ENCODE assay signal across 8 cellular contexts in genomic region chr4:186725422-186726149, GRCh38. TPM values are rescaled to one million over a fixed set of nuclear protein-coding genes. Genes with fewer than 3 reads are reported as not detected.
DNase-seq lines count a peak whose midpoint lies in the region; ATAC-seq and TF ChIP-seq lines count a peak whose summit lies in the region.

No MANE protein-coding gene starts in this region.

- peaks cover 5 to 21% (median 16%) of the 10 kb centered on the region in 5 donors for H3K9me3 Mint-ChIP-seq in CD8-positive, alpha-beta memory T cell
- no peaks in the 10 kb centered on the region for H3K9me3 Mint-ChIP-seq in stimulated activated memory B cell treated with anti-CD40 and anti-IgM and Interleukin-4, amounts not matched to agents 10 μg/mL and 1 μg/mL and 100 μg/mL, for 72 hours

- peaks cover 38 to 63% of the 10 kb centered on the region in 2 donors for H3K27me3 Mint-ChIP-seq in CD8-positive, alpha-beta memory T cell
- H3K27me3 Mint-ChIP-seq in stimulated activated memory B cell treated with anti-CD40 and anti-IgM and Interleukin-4, amounts not matched to agents 10 μg/mL and 1 μg/mL and 100 μg/mL, for 72 hours: peaks cover 35% of the 10 kb centered on the region

- H3K9me3 ChIP-seq in CD8-positive, alpha-beta memory T cell (ENCODE audit: low read length): no peaks in the 10 kb centered on the region

- H3K36me3 Mint-ChIP-seq in CD8-positive, alpha-beta memory T cell: peaks cover 0 to 3% (median 0%) of the 10 kb centered on the region in 3 donors
- H3K36me3 Mint-ChIP-seq in stimulated activated memory B cell treated with anti-CD40 and anti-IgM and Interleukin-4, amounts not matched to agents 10 μg/mL and 1 μg/mL and 100 μg/mL, for 72 hours: no peaks in the 10 kb centered on the region

- CTCF ChIA-PET in CD8-positive, alpha-beta memory T cell (lab: Charles Lee): no interaction called here

- ATAC-seq in HG03442 (IDR thresholded peaks at IDR 0.05; ENCODE audit: unreplicated experiment): no peak
- ATAC-seq in stimulated activated memory B cell treated with anti-CD40 and anti-IgM and Interleukin-4, amounts not matched to agents 10 μg/mL and 1 μg/mL and 100 μg/mL, for 72 hours: no peak

- peaks cover 5 to 25% (median 9%) of the 10 kb centered on the region in 3 donors for H3K4me1 Mint-ChIP-seq in CD8-positive, alpha-beta memory T cell
- H3K4me1 Mint-ChIP-seq in stimulated activated memory B cell treated with anti-CD40 and anti-IgM and Interleukin-4, amounts not matched to agents 10 μg/mL and 1 μg/mL and 100 μg/mL, for 72 hours: no peaks in the 10 kb centered on the region

- peaks cover 12% of the 10 kb centered on the region for H3K27me3 ChIP-seq in CD8-positive, alpha-beta memory T cell (ENCODE audit: insufficient read depth, low read length, poor library complexity, severe bottlenecking)

- H3K4me3 Mint-ChIP-seq in CD8-positive, alpha-beta memory T cell: peak overlapping the region in 1 of 7 donors; percentile 8
- H3K4me3 Mint-ChIP-seq in stimulated activated memory B cell treated with anti-CD40 and anti-IgM and Interleukin-4, amounts not matched to agents 10 μg/mL and 1 μg/mL and 100 μg/mL, for 72 hours: no peak overlapping the region

- H3K4me3 ChIP-seq in fibroblast of mammary gland (ENCODE audit: control insufficient read depth, low read depth, low read length): peak overlapping the region; percentile 90
- no peak overlapping the region for H3K4me3 ChIP-seq in CD8-positive, alpha-beta memory T cell (ENCODE audit: low read length)

- peak overlapping the region; percentile 86 for H3K27ac ChIP-seq in C4-2B
- no peak overlapping the region for H3K27ac ChIP-seq in CD8-positive, alpha-beta memory T cell (ENCODE audit: low read depth, low read length)

- DNase-seq in HUDEP-2 (lab: John Stamatoyannopoulos, UW; ENCODE audit: unreplicated experiment in 76 of 76) (peak in 40 of 76 experiments; percentile 2 to 62 (median 28)), SW480 (ENCODE audit: low spot score) (peak; percentile 81), fibroblast of mammary gland (ENCODE audit: low read depth) (peak; percentile 84), myocyte (ENCODE audit: low read depth) (peak; percentile 86)
- DNase-seq in CD8-positive, alpha-beta memory T cell: no peak

- H3K27ac Mint-ChIP-seq in CD8-positive, alpha-beta memory T cell: peak overlapping the region in 1 of 8 donors; percentile 29
- H3K27ac Mint-ChIP-seq in stimulated activated memory B cell treated with anti-CD40 and anti-IgM and Interleukin-4, amounts not matched to agents 10 μg/mL and 1 μg/mL and 100 μg/mL, for 72 hours: no peak overlapping the region

- POLR2A ChIA-PET in CD8-positive, alpha-beta memory T cell (lab: Charles Lee): no interaction called here

- no peaks in the 10 kb centered on the region for H3K4me1 ChIP-seq in CD8-positive, alpha-beta memory T cell (ENCODE audit: insufficient read depth, low read length)

- TF ChIP-seq CTCF in C4-2B (conservative IDR thresholded peaks at IDR 0.05) (peak; percentile 86), fibroblast of mammary gland (conservative IDR thresholded peaks at IDR 0.05; ENCODE audit: control insufficient read depth, insufficient read depth, low read depth, low read length) (peak; percentile 45)

- no peaks in the 10 kb centered on the region for H3K36me3 ChIP-seq in CD8-positive, alpha-beta memory T cell (ENCODE audit: insufficient read depth, low read length)

RNA-seq across cellular contexts. Expression of gene FAT1, which starts 1.9 kb away (rescaled TPM):
- 268 and 353 TPM in 2 replicates for total RNA-seq in myocyte
- polyA plus RNA-seq in myocyte (2012): 147 TPM
- total RNA-seq in CD8-positive, alpha-beta memory T cell: not detected
- polyA plus RNA-seq in CD8-positive, alpha-beta memory T cell: not detected

Comparison
In these comparisons a context has a peak if more than half of its experiments do, and no peak if none do; other contexts are left out.
1. DNase-seq: peak in HUDEP-2 (40 of 76), SW480 (single experiment), fibroblast of mammary gland (single experiment) and myocyte (single experiment); none in CD8-positive, alpha-beta memory T cell (0 of 5).
2. RNA of gene FAT1, which starts 1.9 kb away (total RNA-seq): 268 to 353 TPM in myocyte; not detected in CD8-positive, alpha-beta memory T cell; every median in the first group is over 100 times any median in the second.